ENCODE assay signal across 8 cellular contexts in genomic region chr3:127775398-127776109, GRCh38. TPM values are rescaled to one million over a fixed set of nuclear protein-coding genes. Genes with fewer than 3 reads are reported as not detected.
A peak's percentile ranks its signal among the peaks of the same experiment; 100 is the strongest.
DNase-seq lines count a peak whose midpoint lies in the region; ATAC-seq, FAIRE-seq and TF ChIP-seq lines count a peak whose summit lies in the region.

No MANE protein-coding gene starts in this region.

- no peak for ATAC-seq in HepG2

- no peak for TF ChIP-seq RAD21 in HepG2 (CRISPR knock-in tag; IDR thresholded peaks at IDR 0.05)

- H3K9ac ChIP-seq in BLaER1: peak overlapping the region; percentile 57
- no peak overlapping the region for H3K9ac ChIP-seq in HepG2 (ENCODE audit: insufficient read depth, low read depth, low read length)

- TF ChIP-seq EP300 in tibial nerve (IDR thresholded peaks at IDR 0.05) (peak in 1 of 2 donors; percentile 46), HepG2 (IDR thresholded peaks at IDR 0.05; ENCODE audit: low read depth in 2 of 2, low read length in 2 of 2) (no peak), HepG2 (CRISPR knock-in tag; IDR thresholded peaks at IDR 0.05; ENCODE audit: borderline replicate concordance) (no peak)

- in situ Hi-C loops in HepG2 (cut with HindIII; ENCODE audit: extremely low pct_ligation_motif_present, low pct_unique_long_range_greater_than_20kb): no loop called here

- peak overlapping the region; percentile 59 for H3K27ac ChIP-seq in BLaER1
- H3K27ac ChIP-seq in adrenal gland: peak overlapping the region in 3 of 5 donors; percentile 8 to 61 (median 26)
- H3K27ac ChIP-seq in tibial nerve: peak overlapping the region; percentile 41 to 78 (median 67)
- H3K27ac ChIP-seq in HepG2 (ENCODE audit: extremely low read length, insufficient read depth, low read length): no peak overlapping the region
- H3K27ac ChIP-seq in OCI-LY7 (ENCODE audit: low read depth, low read length, poor library complexity, severe bottlenecking): no peak overlapping the region

- TF ChIP-seq CTCF in adrenal gland (IDR thresholded peaks at IDR 0.05) (no peak), tibial nerve (IDR thresholded peaks at IDR 0.05) (no peak), HepG2 (CRISPR knock-in tag; IDR thresholded peaks at IDR 0.05) (no peak), OCI-LY7 (conservative IDR thresholded peaks at IDR 0.05; ENCODE audit: low read length) (no peak)

- BruUV-seq in HepG2 (replicated peaks; lab: Mats Ljungman, UMichigan) (no TSS peak), OCI-LY7 (replicated peaks; lab: Mats Ljungman, UMichigan) (no TSS peak)

- DNase-seq in LHCN-M2 (ENCODE audit: low read depth) (peak; percentile 99), adrenal gland (peak in 3 of 7 donors; percentile 45 to 60 (median 54)), kidney tubule cell (ENCODE audit: low spot score) (peak; percentile 70), tibial nerve (ENCODE audit: low spot score in 2 of 2) (peak in 1 of 2 donors; percentile 46), DMS114 treated with DMSO at 0.1 percent for 48 hours (lab: John Stamatoyannopoulos, UW; ENCODE audit: unreplicated experiment) (no peak), HepG2 (ENCODE audit: low spot score) (no peak), OCI-LY7 (ENCODE audit: low spot score) (no peak)

- H3K79me2 ChIP-seq in HepG2 (ENCODE audit: insufficient read depth, low read length) (no peaks in the 10 kb centered on the region), OCI-LY7 (ENCODE audit: insufficient read depth, low read depth, low read length) (no peaks in the 10 kb centered on the region)

- H3K27me3 ChIP-seq in BLaER1: no peaks in the 10 kb centered on the region
- no peaks in the 10 kb centered on the region for H3K27me3 ChIP-seq in adrenal gland
- no peaks in the 10 kb centered on the region for H3K27me3 ChIP-seq in tibial nerve
- no peaks in the 10 kb centered on the region for H3K27me3 ChIP-seq in HepG2 (ENCODE audit: control insufficient read depth in 1 of 2, insufficient read depth in 2 of 2, low read length in 2 of 2)

- CTCF ChIA-PET in HepG2 (lab: Yijun Ruan, JAX; ENCODE audit: low intra/inter-chr PET ratio, low total read pairs): no interaction called here
- CTCF ChIA-PET in OCI-LY7 (lab: Charles Lee; ENCODE audit: unreplicated experiment): no interaction called here

- intact Hi-C loops in adrenal gland (cut with DNase I): no loop called here
- intact Hi-C loops in HepG2 (cut with micrococcal nuclease; ENCODE audit: unreplicated experiment): no loop called here
- intact Hi-C loops in OCI-LY7 (cut with micrococcal nuclease; ENCODE audit: unreplicated experiment): no loop called here

- POLR2A ChIA-PET in HepG2 (lab: Yijun Ruan, JAX): no interaction called here
- POLR2A ChIA-PET in OCI-LY7 (lab: Charles Lee): no interaction called here

- no peak for FAIRE-seq in HepG2 (lab: Jason Lieb, UNC)

- H3K36me3 ChIP-seq in BLaER1 (no peaks in the 10 kb centered on the region), adrenal gland (replicated peaks in 1 of 2) (no peaks in the 10 kb centered on the region), tibial nerve (no peaks in the 10 kb centered on the region), HepG2 (replicated peaks in 1 of 2; ENCODE audit: control insufficient read depth in 1 of 2, insufficient read depth in 2 of 2, low read length in 2 of 2) (no peaks in the 10 kb centered on the region), OCI-LY7 (ENCODE audit: insufficient read depth, low read length) (no peaks in the 10 kb centered on the region)

- H3K4me3 ChIP-seq in BLaER1 (no peak overlapping the region), adrenal gland (no peak overlapping the region), tibial nerve (no peak overlapping the region), HepG2 (replicated peaks in 1 of 3; ENCODE audit: insufficient read depth in 1 of 3, low read depth in 2 of 3, low read length in 3 of 3) (no peak overlapping the region), OCI-LY7 (ENCODE audit: low read depth, low read length, poor library complexity, severe bottlenecking) (no peak overlapping the region)

- no peaks in the 10 kb centered on the region for H4K20me1 ChIP-seq in BLaER1
- no peaks in the 10 kb centered on the region for H4K20me1 ChIP-seq in HepG2 (ENCODE audit: insufficient read depth, low read length)
- H4K20me1 ChIP-seq in OCI-LY7 (ENCODE audit: insufficient read depth, low read length): no peaks in the 10 kb centered on the region

- WGBS in adrenal gland, 4 donors: 32 to 48% (median 40%) methylated on average over 10 to 17 of the region's 17 CpGs
- WGBS in tibial nerve, 2 donors: 9 to 13% methylated on average over 17 of the region's 17 CpGs
- WGBS in HepG2 (ENCODE audit: low lambda C conversion rate): 35% methylated on average over 13 of the region's 17 CpGs

- H3K4me1 ChIP-seq in BLaER1 (peaks cover 56% of the 10 kb centered on the region), adrenal gland (replicated peaks in 1 of 2) (peaks cover 13 to 37% of the 10 kb centered on the region in 2 donors), tibial nerve (peaks cover 0 to 54% (median 17%) of the 10 kb centered on the region in 4 donors), HepG2 (ENCODE audit: insufficient read depth, low read length) (no peaks in the 10 kb centered on the region), OCI-LY7 (ENCODE audit: insufficient read depth, low read length, poor library complexity, severe bottlenecking) (no peaks in the 10 kb centered on the region)

- TF ChIP-seq POLR2A in adrenal gland (IDR thresholded peaks at IDR 0.05) (no peak), tibial nerve (IDR thresholded peaks at IDR 0.05) (no peak), HepG2 (IDR thresholded peaks at IDR 0.05; ENCODE audit: insufficient read depth in 1 of 2, low read depth in 2 of 2, low read length in 2 of 2) (no peak)

- H3K9me3 ChIP-seq in BLaER1 (peaks cover 13% of the 10 kb centered on the region), adrenal gland (replicated peaks in 1 of 3) (no peaks in the 10 kb centered on the region), tibial nerve (peaks cover 0 to 3% (median 0%) of the 10 kb centered on the region in 4 donors), HepG2 (ENCODE audit: low read length) (no peaks in the 10 kb centered on the region), OCI-LY7 (ENCODE audit: low read length) (peaks cover 10% of the 10 kb centered on the region; the same call in 1 of the 2 replicates)

- no peaks in the 10 kb centered on the region for H3K9me2 ChIP-seq in OCI-LY7 (ENCODE audit: insufficient read depth, low read length)

- H3K4me2 ChIP-seq in BLaER1 (peak overlapping the region; percentile 81), HepG2 (ENCODE audit: low read depth, low read length) (no peak overlapping the region), OCI-LY7 (ENCODE audit: low read length) (no peak overlapping the region)

- H2AFZ ChIP-seq in HepG2 (ENCODE audit: low read length) (no peak overlapping the region), OCI-LY7 (ENCODE audit: low read length) (no peak overlapping the region)

TF ChIP-seq in HepG2, 621 proteins besides CTCF, POLR2A, EP300 and RAD21 (continues in another document):
- TF ChIP-seq NR2C2 (CRISPR knock-in tag; IDR thresholded peaks at IDR 0.05; ENCODE audit: borderline replicate concordance): no peak
- no peak for TF ChIP-seq ZKSCAN5 (CRISPR knock-in tag; IDR thresholded peaks at IDR 0.05)
- TF ChIP-seq CSRNP2 (CRISPR knock-in tag; conservative IDR thresholded peaks at IDR 0.05; ENCODE audit: low read depth): no peak
- no peak for TF ChIP-seq CREM (IDR thresholded peaks at IDR 0.05)
- TF ChIP-seq CREM (CRISPR knock-in tag; IDR thresholded peaks at IDR 0.05): no peak

RNA-seq across cellular contexts. Expression of gene MGLL, which starts 46.8 kb away (rescaled TPM):
- total RNA-seq in LHCN-M2 (2014; rRNA removed) (197 and 206 TPM in 2 replicates), adrenal gland (10 to 100 TPM; 26.5 to 42.3 (median 36.0) TPM), tibial nerve (10 to 100 TPM; 67.5 to 96.6 (median 86.1) TPM), HepG2 (2016; rRNA removed; fragmentation: Illumina TruSeq; extraction: Trizol) (not detected in 2 replicates), OCI-LY7 (2022) (17.0 and 21.6 TPM in 2 replicates)
- polyA plus RNA-seq in LHCN-M2 (2012): 221 TPM
- polyA plus RNA-seq in adrenal gland (10 to 100 TPM; 18.8 to 48.1 (median 19.7) TPM), HepG2 (2011; rRNA removed) (not detected in 2 replicates)
- total RNA-seq in HepG2 (2016; cell fraction: cytosol; rRNA removed; fragmentation: Illumina TruSeq; extraction: Trizol; ENCODE audit: low read depth): not detected in 2 replicates
- not detected in 2 replicates for total RNA-seq in HepG2 (2016; cell fraction: insoluble cytoplasmic fraction; rRNA removed; fragmentation: Illumina TruSeq; extraction: Trizol)
- total RNA-seq in HepG2 (2016; cell fraction: membrane; rRNA removed; fragmentation: Illumina TruSeq; extraction: Trizol): not detected in 2 replicates
- not detected in 2 replicates for total RNA-seq in HepG2 (2016; cell fraction: nucleus; rRNA removed; fragmentation: Illumina TruSeq; extraction: Trizol)
- 0.08 TPM in 1 of 2 replicates, not detected in the other for polyA plus RNA-seq in HepG2 (2011; cell fraction: cytosol; rRNA removed)
- 0.09 TPM in 1 of 2 replicates, not detected in the other for polyA plus RNA-seq in HepG2 (2011; cell fraction: nucleus; rRNA removed)
- 0.04 TPM in 1 of 2 replicates, not detected in the other for polyA plus RNA-seq in HepG2 (2012)
- not detected in 2 replicates for polyA plus RNA-seq in HepG2 (2016; cell fraction: cytosol; fragmentation: Illumina TruSeq; extraction: Trizol; ENCODE audit: low read depth)
- not detected in 2 replicates for polyA plus RNA-seq in HepG2 (2016; cell fraction: insoluble cytoplasmic fraction; fragmentation: Illumina TruSeq; extraction: Trizol; ENCODE audit: low read depth)
- polyA plus RNA-seq in HepG2 (2016; cell fraction: membrane; fragmentation: Illumina TruSeq; extraction: Trizol; ENCODE audit: low read depth): not detected in 2 replicates
- polyA plus RNA-seq in HepG2 (2016; cell fraction: nucleus; fragmentation: Illumina TruSeq; extraction: Trizol; ENCODE audit: insufficient read depth, low read depth): not detected in 2 replicates
- 47.9 TPM in 1 of 2 replicates, not detected in the other for polyA minus RNA-seq in HepG2 (2011; rRNA and poly(A)+ RNA removed; ENCODE audit: low replicate concordance)
- 0.26 TPM in 1 of 2 replicates, not detected in the other for polyA minus RNA-seq in HepG2 (2011; cell fraction: cytosol; rRNA and poly(A)+ RNA removed)
- polyA minus RNA-seq in HepG2 (2011; cell fraction: nucleus; rRNA and poly(A)+ RNA removed): 0.12 and 0.52 TPM in 2 replicates
- total RNA-seq in OCI-LY7 (2014; rRNA removed; shearing (Covaris generic)): 19.2 and 20.1 TPM in 2 replicates

Comparison
In these comparisons a context has a peak if more than half of its experiments do, and no peak if none do; other contexts are left out.
1. H3K27ac ChIP-seq: peak in BLaER1 (single experiment), adrenal gland (3 of 5) and tibial nerve (4 of 4); none in HepG2 (single experiment) and OCI-LY7 (single experiment).
2. DNase-seq: peak in LHCN-M2 (single experiment) and kidney tubule cell (single experiment); none in DMS114 treated with DMSO at 0.1 percent for 48 hours (single experiment), HepG2 (single experiment) and OCI-LY7 (single experiment).
3. RNA of gene MGLL, which starts 46.8 kb away (total RNA-seq): 197 to 206 TPM in LHCN-M2, 67.5 to 96.6 TPM in tibial nerve, 26.5 to 42.3 TPM in adrenal gland and 17.0 to 21.6 TPM in OCI-LY7; not detected in HepG2; every median in the first group is over 10 times any median in the second.